ENCODE assay signal across 1 cellular context in genomic region chr2:128160616-128161275, GRCh38.
TF ChIP-seq lines count a peak whose summit lies in the region.

No MANE protein-coding gene starts in this region.

TF ChIP-seq in HepG2, 621 proteins besides CTCF, POLR2A, EP300 and RAD21 (continued from another document):
- no peak for TF ChIP-seq PBX2 (CRISPR knock-in tag; IDR thresholded peaks at IDR 0.05)
- TF ChIP-seq ZNF773 (CRISPR knock-in tag; IDR thresholded peaks at IDR 0.05; ENCODE audit: borderline replicate concordance) = no peak
- no peak for TF ChIP-seq ZNF674 (CRISPR knock-in tag; IDR thresholded peaks at IDR 0.05; ENCODE audit: low read depth)
- TF ChIP-seq ZEB1 (IDR thresholded peaks at IDR 0.05; ENCODE audit: insufficient replicate concordance, low read depth) = no peak
- no peak for TF ChIP-seq KLF9 (CRISPR knock-in tag; IDR thresholded peaks at IDR 0.05; ENCODE audit: low read depth)
- no peak for TF ChIP-seq ZNF691 (CRISPR knock-in tag; IDR thresholded peaks at IDR 0.05; ENCODE audit: borderline replicate concordance, low read depth)
- TF ChIP-seq HMGA1 (CRISPR knock-in tag; conservative IDR thresholded peaks at IDR 0.05) = no peak
- TF ChIP-seq ZNF629 (CRISPR knock-in tag; conservative IDR thresholded peaks at IDR 0.05) = no peak
- no peak for TF ChIP-seq NFATC3 (CRISPR knock-in tag; IDR thresholded peaks at IDR 0.05)
- TF ChIP-seq PPARG (CRISPR knock-in tag; conservative IDR thresholded peaks at IDR 0.05) = no peak
- no peak for TF ChIP-seq PHF5A (CRISPR knock-in tag; IDR thresholded peaks at IDR 0.05; ENCODE audit: low read depth, unreplicated experiment)
- no peak for TF ChIP-seq ZBTB39 (CRISPR knock-in tag; IDR thresholded peaks at IDR 0.05)
- TF ChIP-seq ERF (CRISPR knock-in tag; IDR thresholded peaks at IDR 0.05) = no peak
- TF ChIP-seq SETDB1 (CRISPR knock-in tag; IDR thresholded peaks at IDR 0.05; ENCODE audit: borderline replicate concordance) = no peak
- TF ChIP-seq ZNF543 (CRISPR knock-in tag; IDR thresholded peaks at IDR 0.05) = no peak
TF ChIP-seq in HepG2: peak in this region for 0.
